Comparison of ENCODE assay signal across 9 cellular contexts in the genomic region with DNA sequence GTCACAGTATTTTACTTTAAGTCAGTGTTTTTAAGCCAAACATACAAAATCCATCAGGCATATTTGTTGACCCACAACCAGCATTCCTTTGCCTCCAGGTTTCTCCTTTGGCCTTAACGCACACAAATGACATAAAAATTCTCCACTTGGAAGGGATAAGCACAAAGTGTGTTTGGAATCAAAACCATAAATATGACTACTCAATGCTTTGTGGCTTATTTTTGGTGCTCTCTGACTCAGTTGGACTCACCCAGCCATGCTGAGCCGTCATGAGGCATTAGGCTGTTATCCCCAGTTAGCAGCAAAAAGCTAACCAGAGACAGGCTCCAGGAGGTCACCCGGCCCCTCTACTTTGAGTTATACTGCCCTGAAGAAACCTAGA. TPM values are rescaled to one million over a fixed set of nuclear protein-coding genes. Genes with fewer than 3 reads are reported as not detected.
A peak's percentile ranks its signal among the peaks of the same experiment; 100 is the strongest.
DNase-seq lines count a peak whose midpoint lies in the region; ATAC-seq and TF ChIP-seq lines count a peak whose summit lies in the region.
"Had no signal": no experiment of that assay in that cellular context is flagged by ENCODE, and none has a peak within 500 bp of the region (broad histone marks: within the 10 kb centered on the region; RNA-seq: fewer than 3 reads in every experiment).

No MANE protein-coding gene starts in this region.

- TF ChIP-seq CTCF in breast epithelium (IDR thresholded peaks at IDR 0.05): no peak

- intact Hi-C loops in breast epithelium (cut with DNase I; ENCODE audit: low total_unique reads): no loop called here

- no peak for TF ChIP-seq POLR2A in breast epithelium (IDR thresholded peaks at IDR 0.05)

- in situ Hi-C loops in ACHN (cut with HindIII; ENCODE audit: low pct_ligation_motif_present, low pct_unique_long_range_greater_than_20kb, low sequenced_read_pairs): no loop called here

- H3K27ac ChIP-seq in HUES64 (ENCODE audit: low read depth, low read length): no peak overlapping the region
- H3K27ac ChIP-seq in breast epithelium: peak overlapping the region; percentile 94 to 96

- ATAC-seq in HG03565 (IDR thresholded peaks at IDR 0.05; ENCODE audit: unreplicated experiment) (no peak), GM18498 (IDR thresholded peaks at IDR 0.05; ENCODE audit: unreplicated experiment) (no peak), GM18870 (IDR thresholded peaks at IDR 0.05; ENCODE audit: unreplicated experiment) (no peak)

- peak overlapping the region; percentile 83 for H3K4me3 ChIP-seq in HUES64 (ENCODE audit: low read length)
- peak overlapping the region; percentile 60 to 83 (median 66) for H3K4me3 ChIP-seq in breast epithelium
- peak overlapping the region; percentile 97 for H3K4me3 ChIP-seq in mucosa of stomach (ENCODE audit: low read length)

- H3K9ac ChIP-seq in HUES64 (ENCODE audit: low read depth, low read length) (no peak overlapping the region), mucosa of stomach (ENCODE audit: low read length) (peak overlapping the region; percentile 94)

- no peaks in the 10 kb centered on the region for H3K36me3 ChIP-seq in HUES64 (ENCODE audit: insufficient read depth, low read length)
- H3K36me3 ChIP-seq in breast epithelium: no peaks in the 10 kb centered on the region
- no peaks in the 10 kb centered on the region for H3K36me3 ChIP-seq in mucosa of stomach (ENCODE audit: control insufficient read depth, insufficient read depth, low read length)

- no peaks in the 10 kb centered on the region for H3K9me3 ChIP-seq in HUES64 (ENCODE audit: insufficient read depth, low read depth, low read length)
- H3K9me3 ChIP-seq in breast epithelium: no peaks in the 10 kb centered on the region
- H3K9me3 ChIP-seq in mucosa of stomach (ENCODE audit: control insufficient read depth, low read length): no peaks in the 10 kb centered on the region

- DNase-seq in ACHN (peak; percentile 34), breast epithelium (ENCODE audit: low spot score in 2 of 2) (no peak), superior temporal gyrus (ENCODE audit: extremely low spot score) (no peak)

- peaks cover 22% of the 10 kb centered on the region for H3K4me1 ChIP-seq in HUES64 (ENCODE audit: insufficient read depth, low read length)
- H3K4me1 ChIP-seq in breast epithelium: peaks cover 0 to 19% of the 10 kb centered on the region in 2 donors
- H3K4me1 ChIP-seq in mucosa of stomach (ENCODE audit: control insufficient read depth, insufficient read depth, low read length): peaks cover 33% of the 10 kb centered on the region

- WGBS in HUES64: 76% methylated on average over 3 of the region's 3 CpGs

- H3K27me3 ChIP-seq in HUES64 (ENCODE audit: insufficient read depth, low read length) (no peaks in the 10 kb centered on the region), breast epithelium (no peaks in the 10 kb centered on the region), mucosa of stomach (ENCODE audit: control insufficient read depth, insufficient read depth, low read length) (no peaks in the 10 kb centered on the region)

RNA-seq across cellular contexts. Expression of gene PRUNE1, which starts 0.9 kb away (rescaled TPM):
- polyA plus RNA-seq in HUES64 (2013, experiment 1 of 2): 20.7 TPM
- polyA plus RNA-seq in HUES64 (2013, experiment 2 of 2): 24.7 TPM
- total RNA-seq in breast epithelium: 10 to 100 TPM; 21.6 to 34.1 (median 32.8) TPM

RNA-seq across cellular contexts. Expression of gene MINDY1, which starts 2.5 kb away (rescaled TPM):
- 5.3 TPM for polyA plus RNA-seq in HUES64 (2013, experiment 1 of 2)
- polyA plus RNA-seq in HUES64 (2013, experiment 2 of 2): 7.8 TPM
- 10 to 100 TPM; 26.2 to 33.5 (median 26.5) TPM for total RNA-seq in breast epithelium

RNA-seq across cellular contexts. Expression of gene ANXA9, which starts 27.1 kb away (rescaled TPM):
- polyA plus RNA-seq in HUES64 (2013, experiment 1 of 2): 0.75 TPM
- polyA plus RNA-seq in HUES64 (2013, experiment 2 of 2): 0.57 TPM
- total RNA-seq in breast epithelium: 10 to 100 TPM in 1 of 3 donors, 1 to 10 TPM in 1, not detected in 1; 3.6 to 13.0 TPM
- total RNA-seq: dermis microvascular lymphatic vessel endothelial cell had no signal

RNA-seq across cellular contexts. Expression of gene BNIPL, which starts 27.2 kb away (rescaled TPM):
- 0.65 TPM for polyA plus RNA-seq in HUES64 (2013, experiment 1 of 2)
- 0.57 TPM for polyA plus RNA-seq in HUES64 (2013, experiment 2 of 2)
- 10 to 100 TPM in 2 of 3 donors, under 1 TPM in 1; 0.16 to 47.1 (median 17.0) TPM for total RNA-seq in breast epithelium

RNA-seq across cellular contexts. Expression of gene CERS2, which starts 34.6 kb away (rescaled TPM):
- polyA plus RNA-seq in HUES64 (2013, experiment 1 of 2): 118 TPM
- polyA plus RNA-seq in HUES64 (2013, experiment 2 of 2): 116 TPM
- 100 to 1,000 TPM; 121 to 131 (median 128) TPM for total RNA-seq in breast epithelium
